ENCODE assay signal across 15 cellular contexts in the genomic region with DNA sequence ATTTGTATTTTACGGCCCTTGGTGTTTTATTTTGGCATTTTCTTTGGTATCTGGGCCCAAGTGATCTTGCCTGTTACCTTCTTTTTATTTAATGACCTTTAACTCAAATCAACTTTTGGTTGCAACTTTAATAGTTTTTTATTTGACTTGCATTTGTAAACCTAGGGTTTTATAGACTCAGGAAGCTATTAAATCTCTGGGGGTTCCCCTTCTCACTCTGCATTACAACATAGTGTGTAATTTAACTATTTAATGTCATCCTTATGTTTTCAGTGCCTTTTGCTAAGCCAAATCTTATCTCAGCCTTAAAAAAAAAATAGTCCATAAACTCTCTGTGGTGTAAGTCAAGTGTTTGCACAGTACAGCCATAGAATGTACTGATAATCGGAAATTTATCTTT. TPM values are rescaled to one million over a fixed set of nuclear protein-coding genes. Genes with fewer than 3 reads are reported as not detected.
A peak's percentile ranks its signal among the peaks of the same experiment; 100 is the strongest.
DNase-seq lines count a peak whose midpoint lies in the region; ATAC-seq and TF ChIP-seq lines count a peak whose summit lies in the region.
"Had no signal": no experiment of that assay in that cellular context is flagged by ENCODE, and none has a peak within 500 bp of the region (broad histone marks: within the 10 kb centered on the region; RNA-seq: fewer than 3 reads in every experiment).

No MANE protein-coding gene starts in this region.

- no peaks in the 10 kb centered on the region for H3K27me3 Mint-ChIP-seq in osteocyte (ENCODE audit: unreplicated experiment)
- H3K27me3 Mint-ChIP-seq in stimulated activated naive CD8-positive, alpha-beta T cell treated with anti-CD3 and anti-CD28 coated beads, Interleukin-15, amount 100 ng/mL, for 72 hours: peaks cover 74% of the 10 kb centered on the region

- POLR2A ChIA-PET in HCT116 (lab: Charles Lee): no interaction called here

- H3K9me2 ChIP-seq in HCT116 (ENCODE audit: insufficient read depth): no peaks in the 10 kb centered on the region

- peak overlapping the region; percentile 84 for H3K27ac Mint-ChIP-seq in osteocyte (ENCODE audit: unreplicated experiment)
- H3K27ac Mint-ChIP-seq in stimulated activated naive CD8-positive, alpha-beta T cell treated with anti-CD3 and anti-CD28 coated beads, Interleukin-15, amount 100 ng/mL, for 72 hours: no peak overlapping the region
- H3K27ac Mint-ChIP-seq: activated T-cell treated with anti-CD3 and anti-CD28 coated beads, Interleukin-2, amount 50 U/mL, for 72 hours; CD4-positive, alpha-beta T cell; dendritic cell treated with granulocyte-macrophage colony-stimulating factor and Interleukin-4, amounts not matched to agents 40 ng/mL and 50 ng/mL, for 4 days; immature natural killer cell had no signal

- TF ChIP-seq CTCF in HCT116 (IDR thresholded peaks at IDR 0.05 in 2 of 3, conservative IDR thresholded peaks at IDR 0.05 in 1 of 3; ENCODE audit: borderline replicate concordance in 1 of 3, insufficient read depth in 1 of 3, low read depth in 2 of 3, low read length in 2 of 3): no peak
- TF ChIP-seq CTCF in VCaP (conservative IDR thresholded peaks at IDR 0.05): no peak
- TF ChIP-seq CTCF in fibroblast of villous mesenchyme (IDR thresholded peaks at IDR 0.05; ENCODE audit: insufficient read depth, low read depth, low read length): no peak
- TF ChIP-seq CTCF in osteocyte (IDR thresholded peaks at IDR 0.05): no peak

- H3K79me2 ChIP-seq in HCT116 (ENCODE audit: insufficient read depth, low read length): peaks cover 10% of the 10 kb centered on the region; the same call in 1 of the 2 replicates

- ATAC-seq in HCT116 (no peak), GM19328 (IDR thresholded peaks at IDR 0.05; ENCODE audit: unreplicated experiment) (no peak), GM21619 (IDR thresholded peaks at IDR 0.05; ENCODE audit: unreplicated experiment) (no peak)
- no peak for ATAC-seq in stimulated activated naive CD8-positive, alpha-beta T cell treated with anti-CD3 and anti-CD28 coated beads, Interleukin-15, amount 100 ng/mL, for 72 hours
- ATAC-seq: activated T-cell treated with anti-CD3 and anti-CD28 coated beads, Interleukin-2, amount 50 U/mL, for 72 hours; K562 had no signal

- no peaks in the 10 kb centered on the region for H3K27me3 ChIP-seq in HCT116 (ENCODE audit: insufficient read depth, low read length)

- no peak overlapping the region for H3K4me3 ChIP-seq in HCT116 (replicated peaks in 1 of 2; ENCODE audit: low read depth in 1 of 2, low read length in 2 of 2)
- H3K4me3 ChIP-seq in fibroblast of villous mesenchyme (ENCODE audit: low read depth, low read length): no peak overlapping the region
- H3K4me3 ChIP-seq: K562 had no signal

- H3K4me3 Mint-ChIP-seq in osteocyte (ENCODE audit: unreplicated experiment): peak overlapping the region; percentile 54
- H3K4me3 Mint-ChIP-seq in stimulated activated naive CD8-positive, alpha-beta T cell treated with anti-CD3 and anti-CD28 coated beads, Interleukin-15, amount 100 ng/mL, for 72 hours: no peak overlapping the region
- H3K4me3 Mint-ChIP-seq: activated T-cell treated with anti-CD3 and anti-CD28 coated beads, Interleukin-2, amount 50 U/mL, for 72 hours; dendritic cell treated with granulocyte-macrophage colony-stimulating factor and Interleukin-4, amounts not matched to agents 40 ng/mL and 50 ng/mL, for 4 days; immature natural killer cell had no signal

- H3K36me3 ChIP-seq in HCT116 (ENCODE audit: control insufficient read depth in 1 of 2, insufficient read depth in 2 of 2, low read length in 2 of 2): no peaks in the 10 kb centered on the region

- RAD21 ChIA-PET in HCT116 (lab: Charles Lee; ENCODE audit: low non-redundant PET in 1 of 2, low total read pairs in 2 of 2, uncharacterized antibody in 2 of 2, unreplicated experiment in 2 of 2): no interaction called here

- no peak overlapping the region for H3K9ac ChIP-seq in HCT116 (ENCODE audit: low read length)

- no peak overlapping the region for H3K27ac ChIP-seq in HCT116 (ENCODE audit: low read depth, low read length)
- peak overlapping the region; percentile 88 for H3K27ac ChIP-seq in VCaP

- H3K9me3 Mint-ChIP-seq in osteocyte (ENCODE audit: unreplicated experiment): no peaks in the 10 kb centered on the region
- no peaks in the 10 kb centered on the region for H3K9me3 Mint-ChIP-seq in stimulated activated naive CD8-positive, alpha-beta T cell treated with anti-CD3 and anti-CD28 coated beads, Interleukin-15, amount 100 ng/mL, for 72 hours
- H3K9me3 Mint-ChIP-seq: activated T-cell treated with anti-CD3 and anti-CD28 coated beads, Interleukin-2, amount 50 U/mL, for 72 hours; CD4-positive, alpha-beta T cell; dendritic cell treated with granulocyte-macrophage colony-stimulating factor and Interleukin-4, amounts not matched to agents 40 ng/mL and 50 ng/mL, for 4 days; immature natural killer cell had no signal

- H4K20me1 ChIP-seq in HCT116 (ENCODE audit: insufficient read depth): no peaks in the 10 kb centered on the region

- H3K36me3 Mint-ChIP-seq in osteocyte (ENCODE audit: unreplicated experiment): no peaks in the 10 kb centered on the region

- H3K4me1 Mint-ChIP-seq in osteocyte (ENCODE audit: unreplicated experiment): peaks cover 71% of the 10 kb centered on the region
- peaks cover 17% of the 10 kb centered on the region for H3K4me1 Mint-ChIP-seq in stimulated activated naive CD8-positive, alpha-beta T cell treated with anti-CD3 and anti-CD28 coated beads, Interleukin-15, amount 100 ng/mL, for 72 hours

- H3K9me3 ChIP-seq in HCT116 (ENCODE audit: control insufficient read depth in 1 of 2, insufficient read depth in 1 of 2, low read depth in 1 of 2, low read length in 2 of 2): no peaks in the 10 kb centered on the region

- TF ChIP-seq POLR2A in HCT116 (IDR thresholded peaks at IDR 0.05; ENCODE audit: borderline replicate concordance, extremely low read depth, insufficient read depth, insufficient read length): no peak

- no peak overlapping the region for H2AFZ ChIP-seq in HCT116 (ENCODE audit: low read depth, low read length, poor library complexity, severe bottlenecking)

- DNase-seq in HCT116 (ENCODE audit: low read depth, low spot score) (no peak), fibroblast of villous mesenchyme (ENCODE audit: low read depth) (peak; percentile 75), osteocyte (ENCODE audit: extremely low spot score, unreplicated experiment) (no peak), cardiac septum (ENCODE audit: low spot score) (no peak)
- no peak for DNase-seq in stimulated activated naive CD8-positive, alpha-beta T cell treated with anti-CD3 and anti-CD28 coated beads, Interleukin-15, amount 100 ng/mL, for 72 hours
- DNase-seq: activated T-cell treated with anti-CD3 and anti-CD28 coated beads, Interleukin-2, amount 50 U/mL, for 72 hours; CD4-positive, alpha-beta T cell; immature natural killer cell; NCI-H1694 treated with DMSO at 0.1 percent for 48 hours; NCI-H526 treated with DMSO at 0.1 percent for 48 hours had no signal

- peak overlapping the region; percentile 58 for H3K4me2 ChIP-seq in HCT116 (ENCODE audit: low read length)

- no TSS peak for BruUV-seq in HCT116 (replicated peaks; lab: Mats Ljungman, UMichigan)

- no peak for TF ChIP-seq RAD21 in HCT116 (IDR thresholded peaks at IDR 0.05; ENCODE audit: low read depth)

- peaks cover 9 to 60% of the 10 kb centered on the region in 2 experiments; a peak in 3 of 4 replicates for H3K4me1 ChIP-seq in HCT116 (ENCODE audit: control insufficient read depth in 1 of 2, insufficient read depth in 2 of 2, low read length in 2 of 2)

- CTCF ChIA-PET in HCT116 (lab: Charles Lee): no interaction called here

- intact Hi-C loops in HCT116 (cut with micrococcal nuclease) (no loop called here), cardiac septum (cut with DNase I) (no loop called here)

TF ChIP-seq in HCT116, 20 proteins besides CTCF, POLR2A, EP300 and RAD21:
- TF ChIP-seq, protein P1, sequence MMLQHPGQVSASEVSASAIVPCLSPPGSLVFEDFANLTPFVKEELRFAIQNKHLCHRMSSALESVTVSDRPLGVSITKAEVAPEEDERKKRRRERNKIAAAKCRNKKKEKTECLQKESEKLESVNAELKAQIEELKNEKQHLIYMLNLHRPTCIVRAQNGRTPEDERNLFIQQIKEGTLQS (IDR thresholded peaks at IDR 0.05): no peak
- no peak for TF ChIP-seq POLR2AphosphoS5 (IDR thresholded peaks at IDR 0.05; ENCODE audit: low read depth, low read length)
- TF ChIP-seq TCF7L2 (IDR thresholded peaks at IDR 0.05; ENCODE audit: borderline replicate concordance, extremely low read depth, insufficient read depth, insufficient read length): no peak
- TF ChIP-seq FOSL1 (IDR thresholded peaks at IDR 0.05; ENCODE audit: low read depth): no peak
- TF ChIP-seq YY1 (IDR thresholded peaks at IDR 0.05; ENCODE audit: extremely low read depth, insufficient replicate concordance, low read depth, low read length): no peak
- TF ChIP-seq ZNF274 (IDR thresholded peaks at IDR 0.05; ENCODE audit: low read depth, low read length): no peak
- TF ChIP-seq EZH2phosphoT487 (IDR thresholded peaks at IDR 0.05; ENCODE audit: borderline replicate concordance): no peak
- TF ChIP-seq SRF (IDR thresholded peaks at IDR 0.05; ENCODE audit: low read depth): no peak

RNA-seq across cellular contexts. Expression of gene FJX1, which starts 3.4 kb away (rescaled TPM):
- total RNA-seq in HCT116 (2021; ENCODE audit: unreplicated experiment): 13.7 TPM
- 5.5 and 6.1 TPM in 2 replicates for polyA plus RNA-seq in HCT116 (2012)
- total RNA-seq in fibroblast of villous mesenchyme: 89.8 and 205 TPM in 2 replicates
- total RNA-seq in osteocyte: 20.2 and 21.6 TPM in 2 replicates
- 3.6 TPM for total RNA-seq in cardiac septum
- total RNA-seq: CD4-positive, alpha-beta T cell had no signal
- polyA plus RNA-seq: immature natural killer cell had no signal

RNA-seq across cellular contexts. Expression of gene TRIM44, which starts 41.0 kb away (rescaled TPM):
- total RNA-seq in HCT116 (2021; ENCODE audit: unreplicated experiment): 33.4 TPM
- 27.1 and 29.4 TPM in 2 replicates for polyA plus RNA-seq in HCT116 (2012)
- total RNA-seq in fibroblast of villous mesenchyme: 16.8 and 20.3 TPM in 2 replicates
- total RNA-seq in osteocyte: 73.5 and 79.9 TPM in 2 replicates
- 57.8 TPM for total RNA-seq in cardiac septum
